Comparison of ENCODE assay signal across 29 cellular contexts in the genomic region with DNA sequence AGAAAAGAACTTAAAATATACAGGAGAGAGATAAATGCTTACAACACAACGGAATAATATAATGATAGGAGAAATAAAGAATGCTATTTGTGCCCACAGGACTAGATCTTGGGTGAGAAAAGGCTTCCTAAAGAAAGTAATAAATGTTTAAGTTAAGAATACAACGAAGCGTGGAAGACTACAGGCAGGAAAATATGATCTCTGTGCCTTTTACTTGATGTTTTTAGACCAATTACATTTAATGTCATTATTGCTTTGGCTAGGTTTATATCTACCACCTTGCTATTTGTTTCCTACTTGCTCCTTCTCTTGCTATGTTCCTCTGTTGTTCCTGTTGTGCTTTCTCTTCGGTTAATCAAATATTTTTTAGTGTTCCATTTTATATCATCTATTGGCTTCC.
"Had no signal": no experiment of that assay in that cellular context is flagged by ENCODE, and none has a peak within 500 bp of the region (broad histone marks: within the 10 kb centered on the region; RNA-seq: fewer than 3 reads in every experiment).

No MANE protein-coding gene starts in this region.

- H3K27me3 Mint-ChIP-seq: naive B cell; stimulated activated memory B cell treated with anti-CD40 and anti-IgM and Interleukin-4, amounts not matched to agents 10 μg/mL and 1 μg/mL and 100 μg/mL, for 72 hours; stimulated activated naive CD8-positive, alpha-beta T cell treated with anti-CD3 and anti-CD28 coated beads, Interleukin-15, amount 100 ng/mL, for 72 hours; type B pancreatic cell had no signal

- H3K27ac Mint-ChIP-seq: naive B cell; natural killer cell; nephron; stimulated activated memory B cell treated with anti-CD40 and anti-IgM and Interleukin-4, amounts not matched to agents 10 μg/mL and 1 μg/mL and 100 μg/mL, for 72 hours; stimulated activated naive CD8-positive, alpha-beta T cell treated with anti-CD3 and anti-CD28 coated beads, Interleukin-15, amount 100 ng/mL, for 72 hours; type B pancreatic cell had no signal

- H3K4me3 Mint-ChIP-seq: naive B cell; natural killer cell; nephron; stimulated activated memory B cell treated with anti-CD40 and anti-IgM and Interleukin-4, amounts not matched to agents 10 μg/mL and 1 μg/mL and 100 μg/mL, for 72 hours; stimulated activated naive CD8-positive, alpha-beta T cell treated with anti-CD3 and anti-CD28 coated beads, Interleukin-15, amount 100 ng/mL, for 72 hours; type B pancreatic cell had no signal

- H3K9me3 Mint-ChIP-seq: naive B cell, natural killer cell, nephron, type B pancreatic cell had no signal

- H3K4me1 Mint-ChIP-seq: naive B cell; natural killer cell; nephron; stimulated activated memory B cell treated with anti-CD40 and anti-IgM and Interleukin-4, amounts not matched to agents 10 μg/mL and 1 μg/mL and 100 μg/mL, for 72 hours had no signal

- H3K4me3 ChIP-seq: pancreas, prostate gland, skin epidermis, smooth muscle cell, spleen, suprapubic skin, testis, tibial artery, transverse colon, upper lobe of right lung, uterus had no signal

- DNase-seq: naive B cell; natural killer cell; nucleus accumbens; pancreas; right cardiac atrium; spleen; stimulated activated CD4-positive, alpha-beta T cell treated with anti-CD3 and anti-CD28 coated beads, Interleukin-12 subunit alpha, Interleukin-12 subunit beta, amount 100 ng/mL, for 4 hours; stimulated activated CD4-positive, alpha-beta T cell treated with anti-CD3 and anti-CD28 coated beads, Interleukin-1b, Interleukin-23, amount 100 ng/mL, for 48 hours; stimulated activated CD4-positive, alpha-beta T cell treated with anti-CD3 and anti-CD28 coated beads, Interleukin-4, amount 100 ng/mL, for 1 hour; stimulated activated CD4-positive, alpha-beta T cell treated with anti-CD3 and anti-CD28 coated beads, Interleukin-4, amount 100 ng/mL, for 4 hours; stimulated activated CD8-positive, alpha-beta memory T cell treated with anti-CD3 and anti-CD28 coated beads, Interleukin-4, amount 100 ng/mL, for 48 hours; stimulated activated naive CD4-positive, alpha-beta T cell; stimulated activated naive CD8-positive, alpha-beta T cell treated with anti-CD3 and anti-CD28 coated beads, Interleukin-15, amount 100 ng/mL, for 72 hours; stimulated activated naive CD8-positive, alpha-beta T cell treated with anti-CD3 and anti-CD28 coated beads, Interleukin-15, Interleukin-2, amounts not matched to agents 100 U/mL and 50 U/mL, for 24 hours; substantia nigra; testis; tibial artery; transverse colon; upper lobe of right lung; uterus had no signal

- H3K4me1 ChIP-seq: pancreas, prostate gland, spleen, suprapubic skin, testis, tibial artery, upper lobe of right lung, uterus had no signal

- H3K36me3 ChIP-seq: neutrophil, prostate gland, transverse colon, uterus had no signal

- H3K4me2 ChIP-seq: smooth muscle cell had no signal

- ATAC-seq: natural killer cell; pancreas; right cardiac atrium; sciatic nerve; stimulated activated memory B cell treated with anti-CD40 and anti-IgM and Interleukin-4, amounts not matched to agents 10 μg/mL and 1 μg/mL and 100 μg/mL, for 72 hours; stimulated activated naive CD8-positive, alpha-beta T cell treated with anti-CD3 and anti-CD28 coated beads, Interleukin-15, amount 100 ng/mL, for 72 hours; stimulated activated naive CD8-positive, alpha-beta T cell treated with anti-CD3 and anti-CD28 coated beads, Interleukin-15, Interleukin-2, amounts not matched to agents 100 U/mL and 50 U/mL, for 24 hours; upper lobe of right lung had no signal

- H3K27ac ChIP-seq: neutrophil, pancreas, prostate gland, skin epidermis, spleen, suprapubic skin, testis, tibial artery, transverse colon, upper lobe of right lung, uterus had no signal

- H3K9me3 ChIP-seq: neutrophil, pancreas, prostate gland, spleen, suprapubic skin, testis, tibial artery, transverse colon, upper lobe of right lung, uterus had no signal

- H3K27me3 ChIP-seq: neutrophil, pancreas, spleen, suprapubic skin, testis, tibial artery, transverse colon, upper lobe of right lung, uterus had no signal
